Comparison of ENCODE assay signal across 1 cellular context in genomic region chr1:27349784-27350672, GRCh38.
TF ChIP-seq lines count a peak whose summit lies in the region.

No MANE protein-coding gene starts in this region.

TF ChIP-seq in HCT116, 20 proteins besides CTCF, POLR2A, EP300 and RAD21 (continued from another document):
- TF ChIP-seq SP1 (IDR thresholded peaks at IDR 0.05; ENCODE audit: low read depth) (no peak), ZFX (IDR thresholded peaks at IDR 0.05) (no peak; the same call in 1 of the 2 replicates), MAX (IDR thresholded peaks at IDR 0.05) (no peak), REST (IDR thresholded peaks at IDR 0.05; ENCODE audit: low read depth) (no peak), ZBTB33 (IDR thresholded peaks at IDR 0.05; ENCODE audit: extremely low read depth, insufficient replicate concordance, low read length) (no peak), ATF3 (IDR thresholded peaks at IDR 0.05) (no peak), EZH2 (IDR thresholded peaks at IDR 0.05) (no peak), SRF (IDR thresholded peaks at IDR 0.05; ENCODE audit: low read depth) (no peak), SIN3A (IDR thresholded peaks at IDR 0.05; ENCODE audit: low read depth) (no peak), ELF1 (IDR thresholded peaks at IDR 0.05; ENCODE audit: borderline replicate concordance, low read depth) (no peak), ZNF274 (IDR thresholded peaks at IDR 0.05; ENCODE audit: low read depth, low read length) (no peak), TCF7L2 (IDR thresholded peaks at IDR 0.05; ENCODE audit: borderline replicate concordance, extremely low read depth, insufficient read depth, insufficient read length) (no peak)
